8 cellular contexts compared by ENCODE assay signal in genomic region chr3:127573401-127573800, GRCh38.
"Had no signal": no experiment of that assay in that cellular context is flagged by ENCODE, and none has a peak within 500 bp of the region (broad histone marks: within the 10 kb centered on the region; RNA-seq: fewer than 3 reads in every experiment).

No MANE protein-coding gene starts in this region.

- FAIRE-seq: G401.6, GM12878, GM12891, GM12892, GM18507, GM19239 had no signal

- H3K4me3 ChIP-seq: GM12878 had no signal

- ATAC-seq: GM12878 had no signal

- DNase-seq: GDM1, GF-D8 had no signal
